14 cellular contexts compared by ENCODE assay signal in genomic region chr12:57868211-57868610, GRCh38. TPM values are rescaled to one million over a fixed set of nuclear protein-coding genes. Genes with fewer than 3 reads are reported as not detected.
A peak's percentile ranks its signal among the peaks of the same experiment; 100 is the strongest.
DNase-seq lines count a peak whose midpoint lies in the region; ATAC-seq and TF ChIP-seq lines count a peak whose summit lies in the region.
"Had no signal": no experiment of that assay in that cellular context is flagged by ENCODE, and none has a peak within 500 bp of the region (broad histone marks: within the 10 kb centered on the region; RNA-seq: fewer than 3 reads in every experiment).

No MANE protein-coding gene starts in this region.

- DNase-seq in adipocyte (ENCODE audit: low read depth) = no peak
- peak; percentile 63 for DNase-seq in fibroblast of the aortic adventitia (ENCODE audit: low read depth)
- no peak for DNase-seq in prostate gland (ENCODE audit: low spot score)
- DNase-seq in NOMO-1 treated with dmso at 0.1 percent for 144 hours (lab: John Stamatoyannopoulos, UW; ENCODE audit: unreplicated experiment) = no peak
- DNase-seq in activated T-cell treated with anti-CD3 and anti-CD28 coated beads for 4 hours = no peak
- DNase-seq: activated CD8-positive, alpha-beta memory T cell treated with anti-CD3 and anti-CD28 coated beads, Interleukin-2, amount 10 ng/mL, durations not matched to agents 7 days and 5 days; activated effector memory CD4-positive, alpha-beta T cell treated with anti-CD3 and anti-CD28 coated beads, Interleukin-2, amount 50 U/mL, for 16 hours; immature natural killer cell; T-helper 2 cell had no signal

- intact Hi-C loops in prostate gland (cut with DNase I) = no loop called here

- H3K4me1 ChIP-seq in adipocyte (ENCODE audit: control insufficient read depth, insufficient read depth, low read length) (peaks cover 44% of the 10 kb centered on the region), prostate gland (replicated peaks) (peaks cover 7% of the 10 kb centered on the region), urinary bladder (ENCODE audit: insufficient read depth) (no peaks in the 10 kb centered on the region)

- TF ChIP-seq POLR2A in prostate gland (IDR thresholded peaks at IDR 0.05) = no peak

- H3K27me3 ChIP-seq in adipocyte (replicated peaks; ENCODE audit: control insufficient read depth, insufficient read depth, low read length) (no peaks in the 10 kb centered on the region), prostate gland (replicated peaks; ENCODE audit: insufficient read depth) (no peaks in the 10 kb centered on the region)

- H3K9me3 ChIP-seq in adipocyte (ENCODE audit: control insufficient read depth, low read length) (no peaks in the 10 kb centered on the region), prostate gland (no peaks in the 10 kb centered on the region)
- H3K9me3 ChIP-seq: BLaER1 treated with 17β-estradiol and CSF1 and Interleukin-3, amounts not matched to agents 10 nM and 100 nM had no signal

- TF ChIP-seq CTCF in fibroblast of the aortic adventitia (IDR thresholded peaks at IDR 0.05; ENCODE audit: insufficient read depth, low read length) = no peak
- TF ChIP-seq CTCF in prostate gland (IDR thresholded peaks at IDR 0.05) = no peak

- H3K4me3 ChIP-seq in adipocyte (ENCODE audit: low read length) = peak overlapping the region; percentile 45
- H3K4me3 ChIP-seq in fibroblast of the aortic adventitia (ENCODE audit: low read depth, low read length) = no peak overlapping the region
- no peak overlapping the region for H3K4me3 ChIP-seq in prostate gland
- H3K4me3 ChIP-seq in urinary bladder (ENCODE audit: low read depth, low read length) = no peak overlapping the region
- H3K4me3 ChIP-seq: BLaER1 treated with 17β-estradiol and CSF1 and Interleukin-3, amounts not matched to agents 10 nM and 100 nM; lung; skin epidermis had no signal

- no peak for ATAC-seq in HG03135 (IDR thresholded peaks at IDR 0.05; ENCODE audit: unreplicated experiment)
- ATAC-seq: activated CD8-positive, alpha-beta memory T cell treated with anti-CD3 and anti-CD28 coated beads, Interleukin-2, amount 10 ng/mL, durations not matched to agents 7 days and 5 days had no signal

- H3K36me3 ChIP-seq in adipocyte (ENCODE audit: control insufficient read depth, insufficient read depth, low read length, severe bottlenecking) (no peaks in the 10 kb centered on the region), prostate gland (no peaks in the 10 kb centered on the region), urinary bladder (ENCODE audit: insufficient read depth) (no peaks in the 10 kb centered on the region)
- H3K36me3 ChIP-seq: BLaER1 treated with 17β-estradiol and CSF1 and Interleukin-3, amounts not matched to agents 10 nM and 100 nM had no signal

- WGBS in prostate gland = 76% methylated on average over 3 of the region's 3 CpGs
- WGBS in urinary bladder = 33% methylated on average over 3 of the region's 3 CpGs

- peak overlapping the region; percentile 79 for H3K9ac ChIP-seq in adipocyte (ENCODE audit: low read length)

- peak overlapping the region; percentile 50 to 52 for H3K27ac ChIP-seq in prostate gland
- H3K27ac ChIP-seq in urinary bladder (ENCODE audit: low read depth) = peak overlapping the region; percentile 44
- H3K27ac ChIP-seq: BLaER1 treated with 17β-estradiol and CSF1 and Interleukin-3, amounts not matched to agents 10 nM and 100 nM had no signal

RNA-seq across cellular contexts. Expression of gene CTDSP2, which starts 21.7 kb away (rescaled TPM):
- total RNA-seq in fibroblast of the aortic adventitia (ENCODE audit: low replicate concordance) (90.7 and 128 TPM in 2 replicates), prostate gland (100 to 1,000 TPM in 1 of 2 donors, 10 to 100 TPM in 1; 99.2 to 159 TPM), urinary bladder (80.2 TPM)
- 145 TPM for polyA plus RNA-seq in urinary bladder

RNA-seq across cellular contexts. Expression of gene AVIL, which starts 49.7 kb away (rescaled TPM):
- total RNA-seq in fibroblast of the aortic adventitia (ENCODE audit: low replicate concordance) (2.5 and 3.5 TPM in 2 replicates), prostate gland (1 to 10 TPM; 3.1 to 3.5 TPM), urinary bladder (6.1 TPM)
- 2.7 TPM for polyA plus RNA-seq in urinary bladder
